ENCODE assay signal across 1 cellular context in the genomic region with DNA sequence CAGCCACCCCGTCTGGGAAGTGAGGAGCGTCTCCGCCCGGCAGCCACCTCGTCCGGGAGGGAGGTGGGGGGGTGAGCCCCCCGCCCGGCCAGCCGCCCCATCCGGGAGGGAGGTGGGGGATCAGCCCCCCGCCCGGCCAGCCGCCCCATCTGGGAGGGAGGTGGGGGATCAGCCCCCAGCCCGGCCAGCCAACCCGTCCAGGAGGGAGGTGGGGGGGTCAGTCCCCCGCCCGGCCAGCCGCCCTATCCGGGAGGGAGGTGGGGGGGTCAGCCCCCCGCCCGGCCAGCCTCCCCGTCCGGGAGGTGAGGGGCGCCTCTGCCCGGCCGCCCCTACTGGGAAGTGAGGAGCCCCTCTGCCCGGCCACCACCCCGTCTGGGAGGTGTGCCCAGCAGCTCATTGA. TPM values are rescaled to one million over a fixed set of nuclear protein-coding genes. Genes with fewer than 3 reads are reported as not detected.
"Had no signal": no experiment of that assay in that cellular context is flagged by ENCODE, and none has a peak within 500 bp of the region (broad histone marks: within the 10 kb centered on the region; RNA-seq: fewer than 3 reads in every experiment).

No MANE protein-coding gene starts in this region.

RNA-seq across cellular contexts. Expression of a gene that starts 54.1 kb away (rescaled TPM):
- total RNA-seq: smooth muscle cell had no signal
